8 cellular contexts compared by ENCODE assay signal in the genomic region with DNA sequence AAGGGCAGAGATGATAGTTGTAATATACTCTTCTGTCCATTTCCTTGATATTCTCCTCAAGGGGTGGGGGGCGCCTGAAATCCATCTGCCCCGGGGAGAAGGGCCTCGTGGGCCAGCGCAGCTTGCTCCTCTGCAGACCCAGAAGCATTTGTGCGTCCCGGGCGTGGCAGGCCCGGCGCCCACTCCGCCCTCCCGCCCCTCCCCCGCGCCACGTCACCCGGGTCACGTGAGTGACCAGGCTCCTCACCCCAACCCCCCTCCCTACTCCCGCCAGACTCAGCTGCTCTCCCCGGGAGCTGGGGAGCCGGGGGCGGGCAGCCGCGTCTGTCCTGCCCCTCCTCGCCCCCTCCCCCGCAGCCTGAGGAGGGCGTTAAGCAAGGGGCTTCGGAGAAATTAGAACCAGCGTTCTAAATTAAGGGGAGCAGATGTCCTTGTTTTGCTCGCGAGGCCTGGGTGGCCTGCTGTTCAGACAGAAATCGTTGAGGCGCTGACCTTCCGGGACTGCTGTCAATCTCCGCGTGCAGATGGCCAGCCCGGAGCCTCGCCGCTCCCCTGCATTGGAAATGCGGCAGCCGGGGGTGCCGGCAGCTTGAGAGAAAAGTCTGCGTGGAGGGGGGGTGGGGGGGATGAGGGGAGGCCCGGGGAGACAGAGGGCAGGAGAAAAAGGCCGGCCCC.
DNase-seq lines count a peak whose midpoint lies in the region; ATAC-seq and TF ChIP-seq lines count a peak whose summit lies in the region.

No MANE protein-coding gene starts in this region.

- H3K9me3 Mint-ChIP-seq in activated T-helper 17 cell treated with anti-CD3 and anti-CD28 coated beads, Interleukin-2, amount 50 U/mL, for 72 hours, result no peaks in the 10 kb centered on the region
- H3K9me3 Mint-ChIP-seq in natural killer cell, result no peaks in the 10 kb centered on the region
- no peaks in the 10 kb centered on the region for H3K9me3 Mint-ChIP-seq in stimulated activated effector memory CD8-positive, alpha-beta T cell treated with anti-CD3 and anti-CD28 coated beads, Interleukin-12 subunit alpha, Interleukin-12 subunit beta, amount 100 ng/mL, for 72 hours

- no peak for TF ChIP-seq CTCF in fibroblast of pulmonary artery (IDR thresholded peaks at IDR 0.05; ENCODE audit: low read length, missing control alignments)
- no peak for TF ChIP-seq CTCF in natural killer cell (IDR thresholded peaks at IDR 0.05)

- intact Hi-C loops in natural killer cell (cut with micrococcal nuclease), result loop anchor here (10.0 kb wide), 1 partner anchor 181 kb away; the partner anchor contains the start of gene ZEB1

- peaks cover 18% of the 10 kb centered on the region for H3K4me1 Mint-ChIP-seq in activated T-helper 17 cell treated with anti-CD3 and anti-CD28 coated beads, Interleukin-2, amount 50 U/mL, for 72 hours
- H3K4me1 Mint-ChIP-seq in natural killer cell, result peaks cover 19 to 26% of the 10 kb centered on the region in 2 donors
- peaks cover 35% of the 10 kb centered on the region for H3K4me1 Mint-ChIP-seq in stimulated activated effector memory CD8-positive, alpha-beta T cell treated with anti-CD3 and anti-CD28 coated beads, Interleukin-12 subunit alpha, Interleukin-12 subunit beta, amount 100 ng/mL, for 72 hours

- ATAC-seq in GM18517 (IDR thresholded peaks at IDR 0.05; ENCODE audit: unreplicated experiment), result peak; percentile 57
- ATAC-seq in HG03103 (IDR thresholded peaks at IDR 0.05; ENCODE audit: low read depth, unreplicated experiment), result peak; percentile 49
- peak; percentile 66 for ATAC-seq in activated T-helper 17 cell treated with anti-CD3 and anti-CD28 coated beads, Interleukin-2, amount 50 U/mL, for 72 hours (replicated peaks)
- peak; percentile 81 to 84 (median 82) for ATAC-seq in natural killer cell
- peak; percentile 72 for ATAC-seq in stimulated activated effector memory CD8-positive, alpha-beta T cell treated with anti-CD3 and anti-CD28 coated beads, Interleukin-12 subunit alpha, Interleukin-12 subunit beta, amount 100 ng/mL, for 72 hours
- ATAC-seq in GM21737 (IDR thresholded peaks at IDR 0.05; ENCODE audit: unreplicated experiment), result no peak

- no peak overlapping the region for H3K27ac Mint-ChIP-seq in activated T-helper 17 cell treated with anti-CD3 and anti-CD28 coated beads, Interleukin-2, amount 50 U/mL, for 72 hours
- H3K27ac Mint-ChIP-seq in natural killer cell, result peak overlapping the region in 1 of 2 donors; percentile 75
- H3K27ac Mint-ChIP-seq in stimulated activated effector memory CD8-positive, alpha-beta T cell treated with anti-CD3 and anti-CD28 coated beads, Interleukin-12 subunit alpha, Interleukin-12 subunit beta, amount 100 ng/mL, for 72 hours, result peak overlapping the region; percentile 69

- H3K4me3 ChIP-seq in fibroblast of pulmonary artery (replicated peaks; ENCODE audit: low read depth, low read length), result peak overlapping the region; percentile 13

- H3K27me3 Mint-ChIP-seq in activated T-helper 17 cell treated with anti-CD3 and anti-CD28 coated beads, Interleukin-2, amount 50 U/mL, for 72 hours, result no peaks in the 10 kb centered on the region
- H3K27me3 Mint-ChIP-seq in natural killer cell (ENCODE audit: low read depth in 2 of 2), result no peaks in the 10 kb centered on the region

- peak overlapping the region; percentile 75 for H3K4me3 Mint-ChIP-seq in activated T-helper 17 cell treated with anti-CD3 and anti-CD28 coated beads, Interleukin-2, amount 50 U/mL, for 72 hours
- peak overlapping the region; percentile 80 for H3K4me3 Mint-ChIP-seq in natural killer cell
- peak overlapping the region; percentile 65 for H3K4me3 Mint-ChIP-seq in stimulated activated effector memory CD8-positive, alpha-beta T cell treated with anti-CD3 and anti-CD28 coated beads, Interleukin-12 subunit alpha, Interleukin-12 subunit beta, amount 100 ng/mL, for 72 hours

- H3K36me3 Mint-ChIP-seq in activated T-helper 17 cell treated with anti-CD3 and anti-CD28 coated beads, Interleukin-2, amount 50 U/mL, for 72 hours (ENCODE audit: low read depth), result no peaks in the 10 kb centered on the region
- H3K36me3 Mint-ChIP-seq in natural killer cell, result no peaks in the 10 kb centered on the region
- H3K36me3 Mint-ChIP-seq in stimulated activated effector memory CD8-positive, alpha-beta T cell treated with anti-CD3 and anti-CD28 coated beads, Interleukin-12 subunit alpha, Interleukin-12 subunit beta, amount 100 ng/mL, for 72 hours, result peaks cover 8% of the 10 kb centered on the region

- peak; percentile 53 for DNase-seq in NOMO-1 treated with dmso at 0.1 percent for 144 hours (lab: John Stamatoyannopoulos, UW; ENCODE audit: unreplicated experiment)
- peak; percentile 71 for DNase-seq in fibroblast of pulmonary artery (ENCODE audit: low read depth)
- peak; percentile 41 for DNase-seq in natural killer cell
- DNase-seq in stimulated activated effector memory CD8-positive, alpha-beta T cell treated with anti-CD3 and anti-CD28 coated beads, Interleukin-12 subunit alpha, Interleukin-12 subunit beta, amount 100 ng/mL, for 72 hours (ENCODE audit: low spot score in 2 of 2), result peak; percentile 41 to 69
